1 cellular context compared by ENCODE assay signal in the genomic region with DNA sequence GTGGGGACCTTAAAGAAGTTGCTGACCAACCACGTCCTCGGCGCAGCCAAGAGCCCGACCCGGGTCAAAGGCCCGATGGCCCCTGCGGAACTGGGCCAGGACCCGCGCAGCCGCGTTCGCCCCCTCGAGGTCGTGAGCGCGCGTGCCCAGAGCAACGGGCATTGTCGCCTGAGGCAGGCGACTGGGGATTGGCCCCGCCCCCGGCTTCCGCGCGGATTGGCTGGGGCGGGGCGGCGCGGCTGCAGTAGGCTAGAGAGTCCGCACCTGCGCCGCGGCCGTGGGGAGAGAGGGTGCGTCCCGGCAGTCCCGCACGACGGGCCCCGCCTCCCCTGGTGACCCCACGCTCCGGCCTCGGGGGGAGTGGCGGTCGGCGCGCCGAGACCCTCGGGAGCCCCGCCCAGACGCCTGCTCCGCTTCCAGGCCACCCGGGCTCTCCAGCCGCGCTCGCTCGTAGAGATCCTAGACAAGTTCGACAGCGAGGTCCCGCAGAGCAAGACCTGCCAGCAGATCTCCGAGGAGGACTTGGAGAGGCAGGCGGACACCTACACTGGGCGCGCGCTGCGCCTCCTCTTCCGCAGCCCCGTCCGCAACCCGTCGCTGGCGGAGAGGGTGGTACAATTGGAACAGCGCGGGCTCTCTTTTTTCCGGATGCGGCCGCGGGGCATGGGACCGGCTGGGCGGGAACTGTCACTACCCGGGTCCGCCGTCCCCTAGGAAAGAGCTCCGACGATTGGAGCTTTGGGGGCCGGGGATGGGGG.
A peak's percentile ranks its signal among the peaks of the same experiment; 100 is the strongest.
TF ChIP-seq lines count a peak whose summit lies in the region.

No MANE protein-coding gene starts in this region.

TF ChIP-seq in HepG2, 621 proteins besides CTCF, POLR2A, EP300 and RAD21 (continued from another document and continues in another):
- TF ChIP-seq, protein P1, sequence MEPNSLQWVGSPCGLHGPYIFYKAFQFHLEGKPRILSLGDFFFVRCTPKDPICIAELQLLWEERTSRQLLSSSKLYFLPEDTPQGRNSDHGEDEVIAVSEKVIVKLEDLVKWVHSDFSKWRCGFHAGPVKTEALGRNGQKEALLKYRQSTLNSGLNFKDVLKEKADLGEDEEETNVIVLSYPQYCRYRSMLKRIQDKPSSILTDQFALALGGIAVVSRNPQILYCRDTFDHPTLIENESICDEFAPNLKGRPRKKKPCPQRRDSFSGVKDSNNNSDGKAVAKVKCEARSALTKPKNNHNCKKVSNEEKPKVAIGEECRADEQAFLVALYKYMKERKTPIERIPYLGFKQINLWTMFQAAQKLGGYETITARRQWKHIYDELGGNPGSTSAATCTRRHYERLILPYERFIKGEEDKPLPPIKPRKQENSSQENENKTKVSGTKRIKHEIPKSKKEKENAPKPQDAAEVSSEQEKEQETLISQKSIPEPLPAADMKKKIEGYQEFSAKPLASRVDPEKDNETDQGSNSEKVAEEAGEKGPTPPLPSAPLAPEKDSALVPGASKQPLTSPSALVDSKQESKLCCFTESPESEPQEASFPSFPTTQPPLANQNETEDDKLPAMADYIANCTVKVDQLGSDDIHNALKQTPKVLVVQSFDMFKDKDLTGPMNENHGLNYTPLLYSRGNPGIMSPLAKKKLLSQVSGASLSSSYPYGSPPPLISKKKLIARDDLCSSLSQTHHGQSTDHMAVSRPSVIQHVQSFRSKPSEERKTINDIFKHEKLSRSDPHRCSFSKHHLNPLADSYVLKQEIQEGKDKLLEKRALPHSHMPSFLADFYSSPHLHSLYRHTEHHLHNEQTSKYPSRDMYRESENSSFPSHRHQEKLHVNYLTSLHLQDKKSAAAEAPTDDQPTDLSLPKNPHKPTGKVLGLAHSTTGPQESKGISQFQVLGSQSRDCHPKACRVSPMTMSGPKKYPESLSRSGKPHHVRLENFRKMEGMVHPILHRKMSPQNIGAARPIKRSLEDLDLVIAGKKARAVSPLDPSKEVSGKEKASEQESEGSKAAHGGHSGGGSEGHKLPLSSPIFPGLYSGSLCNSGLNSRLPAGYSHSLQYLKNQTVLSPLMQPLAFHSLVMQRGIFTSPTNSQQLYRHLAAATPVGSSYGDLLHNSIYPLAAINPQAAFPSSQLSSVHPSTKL (CRISPR knock-in tag; IDR thresholded peaks at IDR 0.05), result no peak; the same call in 1 of the 2 replicates
- TF ChIP-seq SOX13 (IDR thresholded peaks at IDR 0.05), result no peak; the same call in 1 of the 2 replicates
- peak in 1 of 2 experiments; percentile 20; a peak in 1 of 4 replicates for TF ChIP-seq SOX13 (CRISPR knock-in tag; conservative IDR thresholded peaks at IDR 0.05 in 1 of 2, IDR thresholded peaks at IDR 0.05 in 1 of 2)
- 0 out of 2 replicates have a peak, but pooled peaks have one; percentile 41 for TF ChIP-seq KLF15 (CRISPR knock-in tag; IDR thresholded peaks at IDR 0.05; ENCODE audit: borderline replicate concordance)
- no peak for TF ChIP-seq DMAP1 (CRISPR knock-in tag; IDR thresholded peaks at IDR 0.05)
- TF ChIP-seq PRMT3 (CRISPR knock-in tag; IDR thresholded peaks at IDR 0.05; ENCODE audit: borderline replicate concordance, low read depth), result 0 out of 2 replicates have a peak, but pooled peaks have one; percentile 24
- TF ChIP-seq RFXAP (CRISPR knock-in tag; IDR thresholded peaks at IDR 0.05; ENCODE audit: borderline replicate concordance), result peak; percentile 71; the same call in 1 of the 2 replicates
- peak; percentile 46; the same call in 1 of the 2 replicates for TF ChIP-seq NRL (CRISPR knock-in tag; IDR thresholded peaks at IDR 0.05; ENCODE audit: borderline replicate concordance)
- TF ChIP-seq, protein P2, sequence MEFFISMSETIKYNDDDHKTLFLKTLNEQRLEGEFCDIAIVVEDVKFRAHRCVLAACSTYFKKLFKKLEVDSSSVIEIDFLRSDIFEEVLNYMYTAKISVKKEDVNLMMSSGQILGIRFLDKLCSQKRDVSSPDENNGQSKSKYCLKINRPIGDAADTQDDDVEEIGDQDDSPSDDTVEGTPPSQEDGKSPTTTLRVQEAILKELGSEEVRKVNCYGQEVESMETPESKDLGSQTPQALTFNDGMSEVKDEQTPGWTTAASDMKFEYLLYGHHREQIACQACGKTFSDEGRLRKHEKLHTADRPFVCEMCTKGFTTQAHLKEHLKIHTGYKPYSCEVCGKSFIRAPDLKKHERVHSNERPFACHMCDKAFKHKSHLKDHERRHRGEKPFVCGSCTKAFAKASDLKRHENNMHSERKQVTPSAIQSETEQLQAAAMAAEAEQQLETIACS (CRISPR knock-in tag; IDR thresholded peaks at IDR 0.05), result peak; percentile 80
- TF ChIP-seq ZNF740 (CRISPR knock-in tag; IDR thresholded peaks at IDR 0.05), result no peak
- TF ChIP-seq, protein P3, sequence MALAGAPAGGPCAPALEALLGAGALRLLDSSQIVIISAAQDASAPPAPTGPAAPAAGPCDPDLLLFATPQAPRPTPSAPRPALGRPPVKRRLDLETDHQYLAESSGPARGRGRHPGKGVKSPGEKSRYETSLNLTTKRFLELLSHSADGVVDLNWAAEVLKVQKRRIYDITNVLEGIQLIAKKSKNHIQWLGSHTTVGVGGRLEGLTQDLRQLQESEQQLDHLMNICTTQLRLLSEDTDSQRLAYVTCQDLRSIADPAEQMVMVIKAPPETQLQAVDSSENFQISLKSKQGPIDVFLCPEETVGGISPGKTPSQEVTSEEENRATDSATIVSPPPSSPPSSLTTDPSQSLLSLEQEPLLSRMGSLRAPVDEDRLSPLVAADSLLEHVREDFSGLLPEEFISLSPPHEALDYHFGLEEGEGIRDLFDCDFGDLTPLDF (CRISPR knock-in tag; IDR thresholded peaks at IDR 0.05), result peak; percentile 65
- TF ChIP-seq ZIK1 (CRISPR knock-in tag; IDR thresholded peaks at IDR 0.05; ENCODE audit: borderline replicate concordance, low read depth), result peak; percentile 55; the same call in 1 of the 2 replicates
- TF ChIP-seq KLF16 (CRISPR knock-in tag; IDR thresholded peaks at IDR 0.05), result peak in 1 of 2 experiments; percentile 39; a peak in 1 of 4 replicates
- TF ChIP-seq ZNF282 (IDR thresholded peaks at IDR 0.05; ENCODE audit: partially characterized antibody), result no peak
- TF ChIP-seq ATF2 (CRISPR knock-in tag; IDR thresholded peaks at IDR 0.05), result no peak
- no peak for TF ChIP-seq ZNF235 (CRISPR knock-in tag; IDR thresholded peaks at IDR 0.05; ENCODE audit: borderline replicate concordance)
- no peak for TF ChIP-seq ZXDC (CRISPR knock-in tag; IDR thresholded peaks at IDR 0.05)
- TF ChIP-seq SETDB1 (CRISPR knock-in tag; IDR thresholded peaks at IDR 0.05; ENCODE audit: borderline replicate concordance), result no peak
- no peak for TF ChIP-seq FOXA1 (IDR thresholded peaks at IDR 0.05)
- TF ChIP-seq FOXA1 (CRISPR knock-in tag; IDR thresholded peaks at IDR 0.05), result 0 out of 2 replicates have a peak, but pooled peaks have one; percentile 4
- TF ChIP-seq, protein P4, sequence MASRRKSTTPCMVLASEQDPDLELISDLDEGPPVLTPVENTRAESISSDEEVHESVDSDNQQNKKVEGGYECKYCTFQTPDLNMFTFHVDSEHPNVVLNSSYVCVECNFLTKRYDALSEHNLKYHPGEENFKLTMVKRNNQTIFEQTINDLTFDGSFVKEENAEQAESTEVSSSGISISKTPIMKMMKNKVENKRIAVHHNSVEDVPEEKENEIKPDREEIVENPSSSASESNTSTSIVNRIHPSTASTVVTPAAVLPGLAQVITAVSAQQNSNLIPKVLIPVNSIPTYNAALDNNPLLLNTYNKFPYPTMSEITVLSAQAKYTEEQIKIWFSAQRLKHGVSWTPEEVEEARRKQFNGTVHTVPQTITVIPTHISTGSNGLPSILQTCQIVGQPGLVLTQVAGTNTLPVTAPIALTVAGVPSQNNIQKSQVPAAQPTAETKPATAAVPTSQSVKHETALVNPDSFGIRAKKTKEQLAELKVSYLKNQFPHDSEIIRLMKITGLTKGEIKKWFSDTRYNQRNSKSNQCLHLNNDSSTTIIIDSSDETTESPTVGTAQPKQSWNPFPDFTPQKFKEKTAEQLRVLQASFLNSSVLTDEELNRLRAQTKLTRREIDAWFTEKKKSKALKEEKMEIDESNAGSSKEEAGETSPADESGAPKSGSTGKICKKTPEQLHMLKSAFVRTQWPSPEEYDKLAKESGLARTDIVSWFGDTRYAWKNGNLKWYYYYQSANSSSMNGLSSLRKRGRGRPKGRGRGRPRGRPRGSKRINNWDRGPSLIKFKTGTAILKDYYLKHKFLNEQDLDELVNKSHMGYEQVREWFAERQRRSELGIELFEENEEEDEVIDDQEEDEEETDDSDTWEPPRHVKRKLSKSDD (CRISPR knock-in tag; IDR thresholded peaks at IDR 0.05; ENCODE audit: low read depth), result 0 out of 2 replicates have a peak, but pooled peaks have one; percentile 10
- TF ChIP-seq AKNA (CRISPR knock-in tag; IDR thresholded peaks at IDR 0.05; ENCODE audit: borderline replicate concordance), result no peak
- TF ChIP-seq NFIB (CRISPR knock-in tag; IDR thresholded peaks at IDR 0.05; ENCODE audit: borderline replicate concordance), result no peak
- TF ChIP-seq CCAR2 (optimal IDR thresholded peaks at IDR 0.05; ENCODE audit: low read depth, low read length), result no peak
- peak; percentile 59; the same call in 1 of the 2 replicates for TF ChIP-seq ZNF547 (CRISPR knock-in tag; IDR thresholded peaks at IDR 0.05)
- peak; percentile 67; the same call in 1 of the 2 replicates for TF ChIP-seq ZNF747 (CRISPR knock-in tag; IDR thresholded peaks at IDR 0.05; ENCODE audit: borderline replicate concordance)
- TF ChIP-seq ZNF138 (CRISPR knock-in tag; IDR thresholded peaks at IDR 0.05; ENCODE audit: low read depth), result no peak
- TF ChIP-seq ZNF230 (CRISPR knock-in tag; IDR thresholded peaks at IDR 0.05), result no peak
- peak; percentile 18; the same call in 1 of the 2 replicates for TF ChIP-seq STAG1 (CRISPR knock-in tag; IDR thresholded peaks at IDR 0.05)
- no peak for TF ChIP-seq ZNF317 (CRISPR knock-in tag; IDR thresholded peaks at IDR 0.05)
- no peak for TF ChIP-seq WIZ (CRISPR knock-in tag; IDR thresholded peaks at IDR 0.05)
- no peak for TF ChIP-seq ETV6 (CRISPR knock-in tag; conservative IDR thresholded peaks at IDR 0.05)
- TF ChIP-seq NFATC3 (CRISPR knock-in tag; IDR thresholded peaks at IDR 0.05), result no peak
- TF ChIP-seq BORCS8-MEF2B (CRISPR knock-in tag; IDR thresholded peaks at IDR 0.05), result 0 out of 2 replicates have a peak, but pooled peaks have one; percentile 28
- TF ChIP-seq SNRNP70 (IDR thresholded peaks at IDR 0.05; ENCODE audit: low read depth, low read length), result no peak
- no peak for TF ChIP-seq ZNF10 (CRISPR knock-in tag; IDR thresholded peaks at IDR 0.05; ENCODE audit: borderline replicate concordance, low read depth)
- no peak; the same call in 1 of the 2 replicates for TF ChIP-seq KAT8 (CRISPR knock-in tag; IDR thresholded peaks at IDR 0.05)
- TF ChIP-seq TP53 (CRISPR knock-in tag; conservative IDR thresholded peaks at IDR 0.05), result no peak
- TF ChIP-seq TBP (CRISPR knock-in tag; IDR thresholded peaks at IDR 0.05), result no peak
